ENCODE assay signal across 8 cellular contexts in the genomic region with DNA sequence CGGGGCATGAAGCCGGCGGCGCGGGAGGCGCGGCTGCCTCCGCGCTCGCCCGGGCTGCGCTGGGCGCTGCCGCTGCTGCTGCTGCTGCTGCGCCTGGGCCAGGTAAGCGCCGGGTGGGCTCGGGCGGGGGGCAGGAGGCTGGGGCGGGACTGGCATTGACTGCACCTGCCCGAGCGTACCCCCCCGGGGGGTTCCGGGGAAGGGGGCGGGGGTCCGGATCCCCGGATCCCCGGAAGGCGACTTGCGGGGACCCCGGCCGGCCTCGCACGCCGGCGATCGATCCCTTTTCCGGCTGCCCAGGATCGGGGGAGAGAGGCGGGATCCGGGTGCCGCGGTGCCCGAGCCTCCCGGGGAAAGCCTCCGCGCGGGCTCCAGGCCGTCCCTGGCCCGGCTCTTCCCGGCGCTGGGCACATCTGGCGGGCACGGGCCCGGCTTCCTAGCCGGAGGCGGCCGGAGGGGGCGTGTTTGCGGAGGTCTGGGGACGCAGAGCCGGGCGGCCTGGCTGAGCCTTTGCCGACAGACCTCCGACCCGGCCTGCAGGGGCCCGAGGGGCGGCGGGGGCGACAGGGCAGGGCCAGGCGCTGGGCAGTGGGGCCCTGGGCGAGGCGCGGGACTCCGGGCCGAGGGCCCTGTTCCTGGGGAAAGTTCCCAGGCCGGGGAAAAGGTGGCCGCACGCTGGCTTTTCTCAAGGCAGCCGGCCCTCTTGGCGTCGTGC. TPM values are rescaled to one million over a fixed set of nuclear protein-coding genes. Genes with fewer than 3 reads are reported as not detected.
A peak's percentile ranks its signal among the peaks of the same experiment; 100 is the strongest.
DNase-seq lines count a peak whose midpoint lies in the region; ATAC-seq and TF ChIP-seq lines count a peak whose summit lies in the region.

No MANE protein-coding gene starts in this region.

- 0 out of 2 replicates have a peak, but pooled peaks cover 2% of the 10 kb centered on the region for H3K27me3 ChIP-seq in BE2C
- H3K27me3 ChIP-seq in SJSA1 (replicated peaks), result no peaks in the 10 kb centered on the region
- H3K27me3 ChIP-seq in colonic mucosa, result peaks cover 4% of the 10 kb centered on the region
- no peaks in the 10 kb centered on the region for H3K27me3 ChIP-seq in right lobe of liver

- H3K9me3 ChIP-seq in BE2C (no peaks in the 10 kb centered on the region), SJSA1 (replicated peaks) (no peaks in the 10 kb centered on the region), colonic mucosa (no peaks in the 10 kb centered on the region), right lobe of liver (no peaks in the 10 kb centered on the region)

- ATAC-seq in GM18858 (IDR thresholded peaks at IDR 0.05; ENCODE audit: unreplicated experiment) (peak; percentile 45), HG03103 (IDR thresholded peaks at IDR 0.05; ENCODE audit: low read depth, unreplicated experiment) (peak; percentile 41), right lobe of liver (peak; percentile 31 to 48 (median 44))

- WGBS in right lobe of liver (ENCODE audit: insufficient coverage, low coverage, low lambda C conversion rate, missing lambda C conversion rate), result 0% methylated on average over 7 of the region's 82 CpGs

- DNase-seq in BE2C (peak; percentile 53), SJSA1 (ENCODE audit: low read depth in 1 of 2, low spot score in 2 of 2) (peak; percentile 60 to 65), colonic mucosa (peak; percentile 60), right lobe of liver (peak; percentile 68 to 74 (median 68)), substantia nigra (lab: John Stamatoyannopoulos, UW) (peak in 30 of 49 donors; percentile 15 to 60 (median 40)), G401 (ENCODE audit: low spot score) (no peak)

- TF ChIP-seq CTCF in BE2C (IDR thresholded peaks at IDR 0.05; ENCODE audit: low read depth, low read length) (no peak), colonic mucosa (IDR thresholded peaks at IDR 0.05) (no peak), right lobe of liver (IDR thresholded peaks at IDR 0.05) (peak in 2 of 4 donors; percentile 14 to 20)

- in situ Hi-C loops in G401 (cut with HindIII; ENCODE audit: low sequenced_read_pairs), result no loop called here

- H3K4me1 ChIP-seq in BE2C, result no peaks in the 10 kb centered on the region
- H3K4me1 ChIP-seq in SJSA1 (replicated peaks), result peaks cover 34% of the 10 kb centered on the region
- H3K4me1 ChIP-seq in colonic mucosa, result peaks cover 12% of the 10 kb centered on the region
- H3K4me1 ChIP-seq in right lobe of liver, result peaks cover 0 to 70% (median 13%) of the 10 kb centered on the region in 4 donors

- H3K4me3 ChIP-seq in BE2C (ENCODE audit: low read depth, low read length), result peak overlapping the region; percentile 54
- peak overlapping the region; percentile 98 for H3K4me3 ChIP-seq in SJSA1
- H3K4me3 ChIP-seq in colonic mucosa, result peak overlapping the region; percentile 81
- peak overlapping the region; percentile 77 to 89 (median 83) for H3K4me3 ChIP-seq in right lobe of liver

- H3K9ac ChIP-seq in colonic mucosa (ENCODE audit: low read depth in 2 of 2, low read length in 2 of 2), result peak overlapping the region; percentile 81 to 82

- no peaks in the 10 kb centered on the region for H3K36me3 ChIP-seq in BE2C
- H3K36me3 ChIP-seq in SJSA1, result peaks cover 32% of the 10 kb centered on the region
- no peaks in the 10 kb centered on the region for H3K36me3 ChIP-seq in colonic mucosa
- no peaks in the 10 kb centered on the region for H3K36me3 ChIP-seq in right lobe of liver

- TF ChIP-seq POLR2A in right lobe of liver (IDR thresholded peaks at IDR 0.05), result no peak

- H3K27ac ChIP-seq in SJSA1, result peak overlapping the region; percentile 62
- H3K27ac ChIP-seq in colonic mucosa, result peak overlapping the region; percentile 56
- peak overlapping the region; percentile 80 to 93 (median 83) for H3K27ac ChIP-seq in right lobe of liver
- peak overlapping the region; percentile 79 for H3K27ac ChIP-seq in substantia nigra (ENCODE audit: low read depth, low read length, poor library complexity, severe bottlenecking)

- intact Hi-C loops in colonic mucosa (cut with DNase I) (no loop called here), right lobe of liver (cut with DNase I) (no loop called here)

RNA-seq across cellular contexts. Expression of gene PTPRJ, which starts 0.7 kb away (rescaled TPM):
- 0.54 TPM for polyA plus RNA-seq in BE2C (2012; ENCODE audit: insufficient read depth, insufficient read length, low read depth)
- 10.2 and 19.8 TPM in 2 replicates for total RNA-seq in SJSA1 (2014; rRNA removed; shearing (Covaris generic))
- 10 to 100 TPM; 37.5 to 45.7 TPM for total RNA-seq in colonic mucosa
- total RNA-seq in right lobe of liver, result 10 to 100 TPM; 12.5 to 33.0 (median 19.8) TPM
- total RNA-seq in G401 (2014; rRNA removed; shearing (Covaris generic)), result 1.3 and 1.5 TPM in 2 replicates
